In genomic region chr17:48730240-48730550, GRCh38 we compare ENCODE assay signal across 26 cellular contexts. TPM values are rescaled to one million over a fixed set of nuclear protein-coding genes. Genes with fewer than 3 reads are reported as not detected.
DNase-seq lines count a peak whose midpoint lies in the region; ATAC-seq and TF ChIP-seq lines count a peak whose summit lies in the region.
"Had no signal": no experiment of that assay in that cellular context is flagged by ENCODE, and none has a peak within 500 bp of the region (broad histone marks: within the 10 kb centered on the region; RNA-seq: fewer than 3 reads in every experiment).

No MANE protein-coding gene starts in this region.

- peaks cover 0 to 7% (median 0%) of the 10 kb centered on the region in 3 donors for H3K9me3 Mint-ChIP-seq in IgD-negative memory B cell
- H3K9me3 Mint-ChIP-seq in brain: peaks cover 0 to 5% (median 0%) of the 10 kb centered on the region in 5 experiments
- H3K9me3 Mint-ChIP-seq in nephron progenitor cell: no peaks in the 10 kb centered on the region
- no peaks in the 10 kb centered on the region for H3K9me3 Mint-ChIP-seq in activated naive CD4-positive, alpha-beta T cell treated with anti-CD3 and anti-CD28 coated beads, Interleukin-2, amount 50 U/mL, for 72 hours

- H3K27ac Mint-ChIP-seq in IgD-negative memory B cell: peak overlapping the region in 2 of 3 donors; percentile 39 to 50
- H3K27ac Mint-ChIP-seq in brain: no peak overlapping the region
- peak overlapping the region; percentile 39 for H3K27ac Mint-ChIP-seq in nephron progenitor cell
- no peak overlapping the region for H3K27ac Mint-ChIP-seq in activated naive CD4-positive, alpha-beta T cell treated with anti-CD3 and anti-CD28 coated beads, Interleukin-2, amount 50 U/mL, for 72 hours

- no peaks in the 10 kb centered on the region for H3K27me3 ChIP-seq in A673 (replicated peaks; ENCODE audit: insufficient read depth, low read depth, low read length, poor library complexity)

- POLR2A ChIA-PET in A673 (lab: Charles Lee; ENCODE audit: low non-redundant PET): no interaction called here

- ATAC-seq in activated naive CD4-positive, alpha-beta T cell treated with anti-CD3 and anti-CD28 coated beads, Interleukin-2, amount 50 U/mL, for 72 hours: no peak
- ATAC-seq: GM12878, HCT116, SK-N-SH treated with all-trans-retinoic acid at 6 μM for 48 hours had no signal

- H3K4me3 ChIP-seq in A673 (ENCODE audit: low read depth, low read length, poor library complexity, severe bottlenecking): no peak overlapping the region
- H3K4me3 ChIP-seq: BLaER1 treated with 17β-estradiol and CSF1 and Interleukin-3, amounts not matched to agents 10 nM and 100 nM; GM12878 had no signal

- H3K4me3 Mint-ChIP-seq in IgD-negative memory B cell: peak overlapping the region in 1 of 4 donors; percentile 25
- peak overlapping the region in 3 of 5 experiments; percentile 29 to 44 (median 30) for H3K4me3 Mint-ChIP-seq in brain
- no peak overlapping the region for H3K4me3 Mint-ChIP-seq in nephron progenitor cell

- no peak for TF ChIP-seq CTCF in A673 (conservative IDR thresholded peaks at IDR 0.05; ENCODE audit: low read depth, low read length)
- no peak for TF ChIP-seq CTCF in brain (conservative IDR thresholded peaks at IDR 0.05)
- no peak for TF ChIP-seq CTCF in nephron progenitor cell (IDR thresholded peaks at IDR 0.05)

- no TSS peak for BruUV-seq in A673 (replicated peaks; lab: Mats Ljungman, UMichigan)

- intact Hi-C loops in A673 (cut with micrococcal nuclease; ENCODE audit: unreplicated experiment): no loop called here

- H3K4me1 ChIP-seq in A673 (ENCODE audit: insufficient read depth, low read length, poor library complexity, severe bottlenecking): peaks cover 32% of the 10 kb centered on the region

- H3K36me3 Mint-ChIP-seq in IgD-negative memory B cell (no peaks in the 10 kb centered on the region), brain (no peaks in the 10 kb centered on the region), nephron progenitor cell (ENCODE audit: low read depth) (no peaks in the 10 kb centered on the region)
- no peaks in the 10 kb centered on the region for H3K36me3 Mint-ChIP-seq in activated naive CD4-positive, alpha-beta T cell treated with anti-CD3 and anti-CD28 coated beads, Interleukin-2, amount 50 U/mL, for 72 hours
- H3K36me3 Mint-ChIP-seq: CD4-positive, alpha-beta memory T cell had no signal

- H3K9me3 ChIP-seq in A673 (ENCODE audit: low read depth, low read length, poor library complexity, severe bottlenecking): no peaks in the 10 kb centered on the region
- H3K9me3 ChIP-seq: BLaER1 treated with 17β-estradiol and CSF1 and Interleukin-3, amounts not matched to agents 10 nM and 100 nM had no signal

- peaks cover 4 to 18% (median 10%) of the 10 kb centered on the region in 3 donors for H3K4me1 Mint-ChIP-seq in IgD-negative memory B cell
- H3K4me1 Mint-ChIP-seq in brain: peaks cover 20% of the 10 kb centered on the region
- peaks cover 50% of the 10 kb centered on the region for H3K4me1 Mint-ChIP-seq in nephron progenitor cell

- H3K36me3 ChIP-seq in A673 (ENCODE audit: insufficient read depth, low read length, poor library complexity, severe bottlenecking): no peaks in the 10 kb centered on the region
- H3K36me3 ChIP-seq: BLaER1 treated with 17β-estradiol and CSF1 and Interleukin-3, amounts not matched to agents 10 nM and 100 nM had no signal

- CTCF ChIA-PET in A673 (lab: Charles Lee): no interaction called here

- peak overlapping the region; percentile 97 for H3K27ac ChIP-seq in A673 (ENCODE audit: low read depth, low read length, poor library complexity, severe bottlenecking)
- H3K27ac ChIP-seq: BLaER1 treated with 17β-estradiol and CSF1 and Interleukin-3, amounts not matched to agents 10 nM and 100 nM had no signal

- DNase-seq in A673 (ENCODE audit: low spot score) (no peak), nephron progenitor cell (no peak), glomerular visceral epithelial cell (ENCODE audit: extremely low spot score) (no peak), NCI-H510A treated with DMSO at 0.1 percent for 48 hours (lab: John Stamatoyannopoulos, UW) (no peak)
- no peak for DNase-seq in activated naive CD4-positive, alpha-beta T cell treated with anti-CD3 and anti-CD28 coated beads, Interleukin-2, amount 50 U/mL, for 72 hours (ENCODE audit: low spot score in 2 of 2)
- DNase-seq in activated T-cell treated with anti-CD3 and anti-CD28 coated beads, Interleukin-2, amount 50 U/mL, for 1 hour: no peak
- DNase-seq: AML-193; CD4-positive, alpha-beta memory T cell; COR-L47; DMS 273 treated with DMSO at 0.1 percent for 48 hours; DMS79; EL; GDM1; NCI-H1092 treated with DMSO at 0.1 percent for 48 hours; NCI-H1436; NCI-H187; NCI-H524 treated with DMSO at 0.1 percent for 48 hours; NCI-H774 had no signal

- H3K27me3 Mint-ChIP-seq in IgD-negative memory B cell: peaks cover 82% of the 10 kb centered on the region
- H3K27me3 Mint-ChIP-seq in brain: peaks cover 100% of the 10 kb centered on the region
- H3K27me3 Mint-ChIP-seq in nephron progenitor cell (ENCODE audit: low read depth, poor library complexity): peaks cover 100% of the 10 kb centered on the region

RNA-seq across cellular contexts. Expression of gene HOXB13, which starts 1.6 kb away (rescaled TPM):
- total RNA-seq in A673 (2021): 11.7 and 15.8 TPM in 2 replicates
- polyA plus RNA-seq in IgD-negative memory B cell (not detected), brain (ENCODE audit: insufficient read depth, low read depth, low replicate concordance) (not detected)
- not detected for total RNA-seq in activated naive CD4-positive, alpha-beta T cell treated with anti-CD3 and anti-CD28 coated beads, Interleukin-2, amount 50 U/mL, for 72 hours
- total RNA-seq: CD4-positive, alpha-beta memory T cell had no signal
- polyA plus RNA-seq: CD4-positive, alpha-beta memory T cell; GM12878 had no signal

RNA-seq across cellular contexts. Expression of gene PRAC2, which starts 7.2 kb away (rescaled TPM):
- 25.5 and 47.8 TPM in 2 replicates for total RNA-seq in A673 (2021)
- polyA plus RNA-seq in IgD-negative memory B cell (not detected), brain (ENCODE audit: insufficient read depth, low read depth, low replicate concordance) (not detected)
- total RNA-seq in activated naive CD4-positive, alpha-beta T cell treated with anti-CD3 and anti-CD28 coated beads, Interleukin-2, amount 50 U/mL, for 72 hours: not detected
- total RNA-seq: CD4-positive, alpha-beta memory T cell; GM12878; H4; M059J had no signal
- polyA plus RNA-seq: CD4-positive, alpha-beta memory T cell had no signal

RNA-seq across cellular contexts. Expression of gene PRAC1, which starts 7.9 kb away (rescaled TPM):
- total RNA-seq in A673 (2021): 78.3 and 129 TPM in 2 replicates
- not detected for polyA plus RNA-seq in IgD-negative memory B cell
- polyA plus RNA-seq in brain (ENCODE audit: insufficient read depth, low read depth, low replicate concordance): not detected
- not detected for total RNA-seq in activated naive CD4-positive, alpha-beta T cell treated with anti-CD3 and anti-CD28 coated beads, Interleukin-2, amount 50 U/mL, for 72 hours
- total RNA-seq: CD4-positive, alpha-beta memory T cell; GM12878; H4; M059J had no signal
- polyA plus RNA-seq: CD4-positive, alpha-beta memory T cell; GM12878 had no signal

Comparison
In these comparisons a context has a peak if more than half of its experiments do, and no peak if none do; other contexts are left out.
1. H3K27ac Mint-ChIP-seq: peak in IgD-negative memory B cell (2 of 3) and nephron progenitor cell (single experiment); none in brain (0 of 5) and activated naive CD4-positive, alpha-beta T cell treated with anti-CD3 and anti-CD28 coated beads, Interleukin-2, amount 50 U/mL, for 72 hours (0 of 2).
2. RNA of gene HOXB13, which starts 1.6 kb away (total RNA-seq): 11.7 to 15.8 TPM in A673; not detected in activated naive CD4-positive, alpha-beta T cell treated with anti-CD3 and anti-CD28 coated beads, Interleukin-2, amount 50 U/mL, for 72 hours; every median in the first group is over 10 times any median in the second.
3. RNA of gene PRAC2, which starts 7.2 kb away (total RNA-seq): 25.5 to 47.8 TPM in A673; not detected in activated naive CD4-positive, alpha-beta T cell treated with anti-CD3 and anti-CD28 coated beads, Interleukin-2, amount 50 U/mL, for 72 hours; every median in the first group is over 10 times any median in the second.
4. RNA of gene PRAC1, which starts 7.9 kb away (total RNA-seq): 78.3 to 129 TPM in A673; not detected in activated naive CD4-positive, alpha-beta T cell treated with anti-CD3 and anti-CD28 coated beads, Interleukin-2, amount 50 U/mL, for 72 hours; every median in the first group is over 10 times any median in the second.